Comparison of ENCODE assay signal across 8 cellular contexts in genomic region chr6:118509009-118509617, GRCh38. TPM values are rescaled to one million over a fixed set of nuclear protein-coding genes. Genes with fewer than 3 reads are reported as not detected.
DNase-seq lines count a peak whose midpoint lies in the region; ATAC-seq and TF ChIP-seq lines count a peak whose summit lies in the region.

No MANE protein-coding gene starts in this region.

- peak; percentile 72 for TF ChIP-seq CTCF in AG09309 (IDR thresholded peaks at IDR 0.05; ENCODE audit: control insufficient read depth, insufficient read depth, low read depth, low read length, missing control alignments)
- TF ChIP-seq CTCF in GM13977 (IDR thresholded peaks at IDR 0.05; ENCODE audit: extremely low read depth, insufficient read depth, missing control alignments), result peak; percentile 61
- peak; percentile 70 for TF ChIP-seq CTCF in OCI-LY3 (IDR thresholded peaks at IDR 0.05; ENCODE audit: low read depth, low read length)
- TF ChIP-seq CTCF in gastrocnemius medialis (IDR thresholded peaks at IDR 0.05 in 4 of 5, conservative IDR thresholded peaks at IDR 0.05 in 1 of 5), result peak; percentile 44 to 75 (median 59)

- H3K4me2 ChIP-seq in OCI-LY3 (ENCODE audit: low read length), result no peak overlapping the region

- H4K20me1 ChIP-seq in OCI-LY3 (ENCODE audit: insufficient read depth, low read length), result no peaks in the 10 kb centered on the region

- intact Hi-C loops in gastrocnemius medialis (cut with DNase I; ENCODE audit: low total_unique reads), result loop anchor here (1.0 to 5.0 kb wide), 2 partner anchors 108 to 225 kb away; no protein-coding TSS in a partner anchor

- H3K4me1 ChIP-seq in OCI-LY3 (ENCODE audit: low read length) (no peaks in the 10 kb centered on the region), gastrocnemius medialis (peaks cover 57 to 70% of the 10 kb centered on the region in 2 donors)

- no peak overlapping the region for H2AFZ ChIP-seq in OCI-LY3 (ENCODE audit: low read depth, low read length)

- no peaks in the 10 kb centered on the region for H3K79me2 ChIP-seq in OCI-LY3 (ENCODE audit: low read length)

- no peak for DNase-seq in AG09309 (ENCODE audit: low read depth)
- no peak for DNase-seq in GM13977 (ENCODE audit: low spot score)
- peak; percentile 37 for DNase-seq in fibroblast of gingiva (ENCODE audit: low read depth)
- DNase-seq in gastrocnemius medialis, result no peak
- DNase-seq in activated gamma-delta T cell treated with Interleukin-2 at 50 U/mL for 16 hours, result no peak
- no peak for DNase-seq in activated CD4-positive, alpha-beta T cell treated with anti-CD3 and anti-CD28 coated beads, Interleukin-2, amount 50 U/mL, for 1 hour

- H3K27ac ChIP-seq in OCI-LY3 (ENCODE audit: low read length), result no peak overlapping the region
- H3K27ac ChIP-seq in gastrocnemius medialis, result peak overlapping the region in 2 of 4 donors; percentile 12 to 75

- H3K27me3 ChIP-seq in OCI-LY3 (ENCODE audit: low read depth, low read length), result no peaks in the 10 kb centered on the region
- no peaks in the 10 kb centered on the region for H3K27me3 ChIP-seq in gastrocnemius medialis

- H3K9ac ChIP-seq in OCI-LY3 (ENCODE audit: low read length), result no peak overlapping the region

- H3K36me3 ChIP-seq in OCI-LY3 (replicated peaks; ENCODE audit: low read depth, low read length) (no peaks in the 10 kb centered on the region), gastrocnemius medialis (peaks cover 0 to 10% of the 10 kb centered on the region in 2 donors)

- no peak for TF ChIP-seq POLR2A in gastrocnemius medialis (IDR thresholded peaks at IDR 0.05)

- no peaks in the 10 kb centered on the region for H3K9me3 ChIP-seq in OCI-LY3 (ENCODE audit: insufficient read depth, low read length)
- H3K9me3 ChIP-seq in gastrocnemius medialis, result no peaks in the 10 kb centered on the region

- ATAC-seq in gastrocnemius medialis (no peak), HG03139 (IDR thresholded peaks at IDR 0.05; ENCODE audit: unreplicated experiment) (no peak)

- no peak overlapping the region for H3K4me3 ChIP-seq in AG09309 (ENCODE audit: control insufficient read depth, low read depth, low read length)
- H3K4me3 ChIP-seq in OCI-LY3 (ENCODE audit: low read length), result no peak overlapping the region
- no peak overlapping the region for H3K4me3 ChIP-seq in gastrocnemius medialis

- in situ Hi-C loops in GM13977 (cut with MboI; ENCODE audit: low pct_unique_long_range_greater_than_20kb, low sequenced_read_pairs, unreplicated experiment), result no loop called here
- in situ Hi-C loops in gastrocnemius medialis (cut with MboI; ENCODE audit: low sequenced_read_pairs in 4 of 4), result loop anchor here in 3 of 4 donors (5.0 to 25.0 kb wide), 3 partner anchors 222 to 224 kb away; no protein-coding TSS in a partner anchor

RNA-seq across cellular contexts. Expression of gene PLN, which starts 39.0 kb away (rescaled TPM):
- 100 to 1,000 TPM in 3 of 4 donors, 10 to 100 TPM in 1; 49.6 to 278 (median 202) TPM for total RNA-seq in gastrocnemius medialis
